7 cellular contexts compared by ENCODE assay signal in the genomic region with DNA sequence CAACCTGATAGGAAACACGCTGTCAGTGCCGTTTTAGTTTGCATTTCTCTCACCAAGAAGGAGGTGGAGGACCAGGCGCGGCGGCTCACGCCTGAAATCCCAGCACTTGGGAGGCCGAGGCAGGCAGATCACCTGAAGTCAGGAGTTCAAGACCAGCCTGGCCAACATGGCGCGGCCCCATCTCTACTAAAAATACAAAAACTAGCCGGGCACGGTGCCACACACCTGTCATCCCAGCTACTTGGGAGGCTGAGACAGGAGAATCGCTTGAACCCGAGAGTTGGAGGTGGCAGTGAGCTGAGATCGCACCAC. TPM values are rescaled to one million over a fixed set of nuclear protein-coding genes. Genes with fewer than 3 reads are reported as not detected.
DNase-seq lines count a peak whose midpoint lies in the region; ATAC-seq and TF ChIP-seq lines count a peak whose summit lies in the region.
"Not testable (repeated sequence)": the region's sequence is repeated elsewhere in the genome, so short reads cannot be mapped to it uniquely, and the experiment has no call there.

No MANE protein-coding gene starts in this region.

- ATAC-seq in Right ventricle myocardium inferior, result not testable (repeated sequence)

- H3K4ac ChIP-seq in mesendoderm (ENCODE audit: low read depth, low read length), result not testable (repeated sequence)

- not testable (repeated sequence) for H3K4me3 ChIP-seq in HUES64 (ENCODE audit: low read length); right atrium auricular region; mesendoderm (ENCODE audit: low read length); spleen

- H3K9ac ChIP-seq in HUES64 (ENCODE audit: low read depth, low read length), result peak overlapping the region; percentile 63; the same call in 1 of the 2 replicates
- H3K9ac ChIP-seq in mesendoderm (ENCODE audit: low read length), result not testable (repeated sequence)

- 63% methylated on average over 14 of the region's 14 CpGs for whole genome bisulfite sequencing in HUES64
- no CpG with 5 or more reads among the region's 14 CpGs for WGBS in mesendoderm (ENCODE audit: extremely low coverage, insufficient coverage, low lambda C conversion rate)
- 75 to 90% (median 82%) methylated on average over 14 of the region's 14 CpGs for WGBS in spleen, 5 donors

- H2BK5ac ChIP-seq in mesendoderm (ENCODE audit: low read length), result not testable (repeated sequence)

- not testable (repeated sequence) for H3K4me1 Mint-ChIP-seq in activated naive CD4-positive, alpha-beta T cell treated with anti-CD3 and anti-CD28 coated beads, Interleukin-2, amount 10 ng/mL, durations not matched to agents 7 days and 5 days
- peaks cover 50% of the 10 kb centered on the region for H3K4me1 Mint-ChIP-seq in neural crest cell

- intact Hi-C loops in Right ventricle myocardium inferior (cut with DNase I); spleen (cut with DNase I; ENCODE audit: low total_unique reads): not testable (repeated sequence)

- H2BK120ac ChIP-seq in mesendoderm (ENCODE audit: low read depth, low read length), result not testable (repeated sequence)

- H2AK5ac ChIP-seq in mesendoderm (ENCODE audit: low read length), result not testable (repeated sequence)

- not testable (repeated sequence) for H3K9me3 Mint-ChIP-seq in activated naive CD4-positive, alpha-beta T cell treated with anti-CD3 and anti-CD28 coated beads, Interleukin-2, amount 10 ng/mL, durations not matched to agents 7 days and 5 days; neural crest cell

- H4K5ac ChIP-seq in mesendoderm (ENCODE audit: low read length), result not testable (repeated sequence)

- peak overlapping the region; percentile 34 for H3K27ac Mint-ChIP-seq in activated naive CD4-positive, alpha-beta T cell treated with anti-CD3 and anti-CD28 coated beads, Interleukin-2, amount 10 ng/mL, durations not matched to agents 7 days and 5 days
- not testable (repeated sequence) for H3K27ac Mint-ChIP-seq in neural crest cell (ENCODE audit: unreplicated experiment)

- not testable (repeated sequence) for H3K18ac ChIP-seq in mesendoderm (ENCODE audit: low read length)

- H3K27me3 ChIP-seq in HUES64 (ENCODE audit: insufficient read depth, low read length); right atrium auricular region; mesendoderm (ENCODE audit: insufficient read depth, low read length, poor library complexity); spleen (replicated peaks in 1 of 7): not testable (repeated sequence)

- not testable (repeated sequence) for H3K4me2 ChIP-seq in mesendoderm (ENCODE audit: low read length)

- peak overlapping the region; percentile 91 for H3K27ac ChIP-seq in HUES64 (ENCODE audit: low read depth, low read length)
- peak overlapping the region; percentile 76 to 84 for H3K27ac ChIP-seq in right atrium auricular region
- peak overlapping the region; percentile 13 for H3K27ac ChIP-seq in mesendoderm (ENCODE audit: low read depth, low read length)
- peak overlapping the region in 5 of 8 donors; percentile 65 to 71 (median 67) for H3K27ac ChIP-seq in spleen

- not testable (repeated sequence) for DNase-seq in activated naive CD4-positive, alpha-beta T cell treated with anti-CD3 and anti-CD28 coated beads, Interleukin-2, amount 10 ng/mL, durations not matched to agents 7 days and 5 days; right atrium auricular region (ENCODE audit: low spot score); mesendoderm; neural crest cell (ENCODE audit: low read depth, low spot score); spleen
- DNase-seq in Right ventricle myocardium inferior (ENCODE audit: missing footprints), result peak; percentile 41

- not testable (repeated sequence) for H4K8ac ChIP-seq in mesendoderm (ENCODE audit: low read depth, low read length)

- H3K27me3 Mint-ChIP-seq in activated naive CD4-positive, alpha-beta T cell treated with anti-CD3 and anti-CD28 coated beads, Interleukin-2, amount 10 ng/mL, durations not matched to agents 7 days and 5 days; neural crest cell (ENCODE audit: low read depth): not testable (repeated sequence)

- H3K36me3 ChIP-seq in HUES64 (ENCODE audit: insufficient read depth, low read length); right atrium auricular region; mesendoderm (ENCODE audit: control insufficient read depth, insufficient read depth, low read length); spleen: not testable (repeated sequence)

- not testable (repeated sequence) for TF ChIP-seq POLR2A in spleen (IDR thresholded peaks at IDR 0.05)

- not testable (repeated sequence) for H3K23ac ChIP-seq in mesendoderm (ENCODE audit: low read length)

- not testable (repeated sequence) for H3K79me2 ChIP-seq in mesendoderm (ENCODE audit: control insufficient read depth, insufficient read depth, low read length)

- CTCF ChIA-PET in activated naive CD4-positive, alpha-beta T cell treated with anti-CD3 and anti-CD28 coated beads, Interleukin-2, amount 10 ng/mL, durations not matched to agents 7 days and 5 days (lab: Charles Lee), result not testable (repeated sequence)

- peak overlapping the region; percentile 89 for H3K56ac ChIP-seq in mesendoderm (ENCODE audit: low read length)

- not testable (repeated sequence) for H3K9me3 ChIP-seq in HUES64 (ENCODE audit: insufficient read depth, low read depth, low read length); right atrium auricular region; spleen

- peaks cover 19% of the 10 kb centered on the region for H3K4me1 ChIP-seq in HUES64 (ENCODE audit: insufficient read depth, low read length)
- peaks cover 0 to 68% of the 10 kb centered on the region in 2 donors for H3K4me1 ChIP-seq in right atrium auricular region
- H3K4me1 ChIP-seq in mesendoderm (ENCODE audit: control insufficient read depth, low read depth, low read length), result peaks cover 22% of the 10 kb centered on the region
- H3K4me1 ChIP-seq in spleen, result peaks cover 23 to 64% (median 46%) of the 10 kb centered on the region in 6 donors

- H3K36me3 Mint-ChIP-seq in activated naive CD4-positive, alpha-beta T cell treated with anti-CD3 and anti-CD28 coated beads, Interleukin-2, amount 10 ng/mL, durations not matched to agents 7 days and 5 days; neural crest cell (ENCODE audit: low read depth): not testable (repeated sequence)

- TF ChIP-seq CTCF in right atrium auricular region (IDR thresholded peaks at IDR 0.05); neural crest cell (conservative IDR thresholded peaks at IDR 0.05); spleen (IDR thresholded peaks at IDR 0.05 in 8 of 11, conservative IDR thresholded peaks at IDR 0.05 in 3 of 11): not testable (repeated sequence)

- not testable (repeated sequence) for H2BK15ac ChIP-seq in mesendoderm (replicated peaks; ENCODE audit: low read depth)

- H3K4me3 Mint-ChIP-seq in activated naive CD4-positive, alpha-beta T cell treated with anti-CD3 and anti-CD28 coated beads, Interleukin-2, amount 10 ng/mL, durations not matched to agents 7 days and 5 days, result not testable (repeated sequence)
- peak overlapping the region; percentile 67 for H3K4me3 Mint-ChIP-seq in neural crest cell

- not testable (repeated sequence) for H3K79me1 ChIP-seq in mesendoderm (ENCODE audit: low read length)

RNA-seq across cellular contexts. Expression of gene NOTCH1, which starts 27.4 kb away (rescaled TPM):
- polyA plus RNA-seq in HUES64 (2013, experiment 1 of 2), result 19.0 TPM
- 21.8 TPM for polyA plus RNA-seq in HUES64 (2013, experiment 2 of 2)
- 18.7 TPM for total RNA-seq in Right ventricle myocardium inferior
- 10 to 100 TPM; 14.2 to 39.7 TPM for total RNA-seq in right atrium auricular region
- 14.3 TPM for polyA plus RNA-seq in mesendoderm (2013, experiment 1 of 2)
- 14.2 TPM for polyA plus RNA-seq in mesendoderm (2013, experiment 2 of 2)
- 99.0 and 99.7 TPM in 2 replicates for total RNA-seq in neural crest cell
- total RNA-seq in spleen, result 100 to 1,000 TPM in 4 of 7 donors, 10 to 100 TPM in 3; 88.6 to 140 (median 117) TPM
- 10 to 100 TPM in 1 of 3 donors, 1 to 10 TPM in 2; 4.9 to 27.2 (median 8.3) TPM for polyA plus RNA-seq in spleen

Comparison
In these comparisons a context has a peak if more than half of its experiments do, and no peak if none do; other contexts are left out.
1. H3K27ac ChIP-seq: peak in every context shown above with its lines; median percentile 91 in HUES64; 80 in right atrium auricular region; 67 in spleen; 13 in mesendoderm.